In genomic region chr5:137900925-137901817, GRCh38 we compare ENCODE assay signal across 23 cellular contexts. TPM values are rescaled to one million over a fixed set of nuclear protein-coding genes. Genes with fewer than 3 reads are reported as not detected.
DNase-seq lines count a peak whose midpoint lies in the region; ATAC-seq, FAIRE-seq and TF ChIP-seq lines count a peak whose summit lies in the region.
"Had no signal": no experiment of that assay in that cellular context is flagged by ENCODE, and none has a peak within 500 bp of the region (broad histone marks: within the 10 kb centered on the region; RNA-seq: fewer than 3 reads in every experiment).

No MANE protein-coding gene starts in this region.

- POLR2A ChIA-PET in HEK293 (lab: Yijun Ruan, JAX): no interaction called here

- peak overlapping the region; percentile 85 for H3K27ac Mint-ChIP-seq in stimulated activated naive B cell treated with anti-CD40 and anti-IgM and Interleukin-4, amounts not matched to agents 10 μg/mL and 1 μg/mL and 100 μg/mL, for 72 hours

- FAIRE-seq in frontal cortex (lab: Jason Lieb, UNC): peak; percentile 23

- peak; percentile 25 to 46 for ATAC-seq in stimulated activated naive B cell treated with anti-CD40 and anti-IgM and Interleukin-4, amounts not matched to agents 10 μg/mL and 1 μg/mL and 100 μg/mL, for 72 hours (replicated peaks)
- ATAC-seq in HG03342 (IDR thresholded peaks at IDR 0.05; ENCODE audit: unreplicated experiment): no peak
- ATAC-seq: activated CD4-positive, CD25-positive, alpha-beta regulatory T cell treated with anti-CD3 and anti-CD28 coated beads, Interleukin-2, amount 50 U/mL, for 24 hours; left ventricle myocardium superior had no signal

- no peaks in the 10 kb centered on the region for H3K36me3 ChIP-seq in HEK293 (ENCODE audit: control insufficient read depth in 2 of 2, insufficient read depth in 1 of 2, low read length in 2 of 2)
- H3K36me3 ChIP-seq: brain microvascular endothelial cell, stomach, vagina had no signal

- no peak overlapping the region for H3K27ac ChIP-seq in HEK293 (ENCODE audit: extremely low read depth, low read depth, low read length)
- H3K27ac ChIP-seq: brain microvascular endothelial cell, vagina had no signal

- DNase-seq in OCI-M1 (lab: John Stamatoyannopoulos, UW): peak; percentile 82
- no peak for DNase-seq in frontal cortex (ENCODE audit: low spot score in 2 of 2)
- no peak for DNase-seq in stimulated activated naive B cell treated with anti-CD40 and anti-IgM and Interleukin-4, amounts not matched to agents 10 μg/mL and 1 μg/mL and 100 μg/mL, for 72 hours
- no peak for DNase-seq in activated CD4-positive, alpha-beta T cell treated with anti-CD3 and anti-CD28 coated beads, Interleukin-2, amount 50 U/mL, for 48 hours
- no peak for DNase-seq in hepatic stellate cell (ENCODE audit: low spot score)
- DNase-seq: brain microvascular endothelial cell; dermis blood vessel endothelial cell; left ventricle myocardium superior; NCI-H1930; NCI-H510A; SHP77; stimulated activated CD4-positive, alpha-beta T cell treated with anti-CD3 and anti-CD28 coated beads, Interleukin-2, amount 100 ng/mL, for 24 hours; stomach; T-helper 2 cell had no signal

- H3K9me3 Mint-ChIP-seq in stimulated activated naive B cell treated with anti-CD40 and anti-IgM and Interleukin-4, amounts not matched to agents 10 μg/mL and 1 μg/mL and 100 μg/mL, for 72 hours: peaks cover 0 to 1% of the 10 kb centered on the region in 2 donors

- CTCF ChIA-PET in HEK293 (lab: Yijun Ruan, JAX): interaction anchor here (1.8 kb wide), 1 partner anchor 10 kb away, joined by 10 read pairs; no protein-coding TSS in a partner anchor

- H3K4me3 Mint-ChIP-seq in stimulated activated naive B cell treated with anti-CD40 and anti-IgM and Interleukin-4, amounts not matched to agents 10 μg/mL and 1 μg/mL and 100 μg/mL, for 72 hours: peak overlapping the region; percentile 34 to 51

- H3K4me1 ChIP-seq in HEK293 (ENCODE audit: control insufficient read depth, insufficient read depth, low read length): peaks cover 3% of the 10 kb centered on the region; the same call in 1 of the 2 replicates
- H3K4me1 ChIP-seq: vagina had no signal

- no peaks in the 10 kb centered on the region for H3K9me3 ChIP-seq in HEK293 (ENCODE audit: control insufficient read depth, insufficient read depth, low read depth, low read length)
- H3K9me3 ChIP-seq: stomach, vagina had no signal

- H3K36me3 Mint-ChIP-seq in stimulated activated naive B cell treated with anti-CD40 and anti-IgM and Interleukin-4, amounts not matched to agents 10 μg/mL and 1 μg/mL and 100 μg/mL, for 72 hours: peaks cover 0 to 3% of the 10 kb centered on the region in 2 donors

- no peak overlapping the region for H3K4me3 ChIP-seq in HEK293 (ENCODE audit: low read depth, low read length)
- H3K4me3 ChIP-seq: stomach, vagina had no signal

- no peak for TF ChIP-seq CTCF in HEK293 (tag by site-specific recombination; IDR thresholded peaks at IDR 0.05)

- no peaks in the 10 kb centered on the region for H3K27me3 Mint-ChIP-seq in stimulated activated naive B cell treated with anti-CD40 and anti-IgM and Interleukin-4, amounts not matched to agents 10 μg/mL and 1 μg/mL and 100 μg/mL, for 72 hours

- H3K4me1 Mint-ChIP-seq in stimulated activated naive B cell treated with anti-CD40 and anti-IgM and Interleukin-4, amounts not matched to agents 10 μg/mL and 1 μg/mL and 100 μg/mL, for 72 hours: peaks cover 30 to 70% of the 10 kb centered on the region in 2 donors

TF ChIP-seq in HEK293, 187 proteins besides CTCF, POLR2A, EP300 and RAD21:
- TF ChIP-seq KLF1 (tag by site-specific recombination; IDR thresholded peaks at IDR 0.05) (no peak), PRDM1 (tag by site-specific recombination; IDR thresholded peaks at IDR 0.05) (peak; percentile 62), ZNF335 (tag by site-specific recombination; conservative IDR thresholded peaks at IDR 0.05) (0 out of 2 replicates have a peak, but pooled peaks have one; percentile 35), TCF7L2 (IDR thresholded peaks at IDR 0.05; ENCODE audit: borderline replicate concordance, low read depth, low read length) (no peak), ZNF544 (tag by site-specific recombination; IDR thresholded peaks at IDR 0.05) (no peak), ZNF416 (tag by site-specific recombination; IDR thresholded peaks at IDR 0.05) (no peak), MZF1 (tag by site-specific recombination; IDR thresholded peaks at IDR 0.05; ENCODE audit: borderline replicate concordance) (no peak)

RNA-seq across cellular contexts. Expression of gene PKD2L2, which starts 11.9 kb away (rescaled TPM):
- total RNA-seq in frontal cortex: not detected
- total RNA-seq: activated CD8-positive, alpha-beta memory T cell treated with anti-CD3 and anti-CD28 coated beads for 36 hours; epithelial cell of proximal tubule; G401; glomerular endothelial cell; omental fat pad; stomach; vagina had no signal

RNA-seq across cellular contexts. Expression of gene MYOT, which starts 33.5 kb away (rescaled TPM):
- total RNA-seq in frontal cortex: not detected
- total RNA-seq: activated CD8-positive, alpha-beta memory T cell treated with anti-CD3 and anti-CD28 coated beads for 36 hours; dermis blood vessel endothelial cell; epithelial cell of proximal tubule; G401; glomerular endothelial cell had no signal
